In the genomic region with DNA sequence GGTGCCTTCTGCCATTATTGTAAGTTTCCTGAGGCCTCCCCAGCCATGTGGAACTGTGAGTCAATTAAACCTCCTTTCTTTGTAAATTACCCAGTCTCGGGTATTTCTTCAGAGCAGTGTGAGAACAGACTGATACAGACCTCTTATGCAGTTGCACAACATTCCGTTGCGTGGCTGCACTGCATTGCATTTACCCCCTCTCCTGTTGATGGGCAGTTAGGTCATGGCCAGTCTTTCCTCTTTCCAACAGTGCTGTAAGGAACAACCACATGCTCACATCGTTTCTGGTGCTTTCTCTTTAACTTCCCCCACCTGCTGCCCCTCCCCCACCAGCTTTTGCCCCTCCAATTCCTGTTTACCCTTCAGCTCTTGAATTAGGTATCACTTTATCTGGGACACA, we compare ENCODE assay signal across 21 cellular contexts. TPM values are rescaled to one million over a fixed set of nuclear protein-coding genes. Genes with fewer than 3 reads are reported as not detected.
DNase-seq lines count a peak whose midpoint lies in the region; ATAC-seq, FAIRE-seq and TF ChIP-seq lines count a peak whose summit lies in the region.
"Had no signal": no experiment of that assay in that cellular context is flagged by ENCODE, and none has a peak within 500 bp of the region (broad histone marks: within the 10 kb centered on the region; RNA-seq: fewer than 3 reads in every experiment).

No MANE protein-coding gene starts in this region.

- TF ChIP-seq POLR2A in upper lobe of left lung (IDR thresholded peaks at IDR 0.05), result no peak

- no peak overlapping the region for H3K4me2 ChIP-seq in mammary epithelial cell (ENCODE audit: insufficient read depth, low read depth, low read length)

- in situ Hi-C loops in mammary epithelial cell (cut with MboI; ENCODE audit: low sequenced_read_pairs in 2 of 2), result no loop called here
- in situ Hi-C loops in ACHN (cut with HindIII; ENCODE audit: low pct_ligation_motif_present, low pct_unique_long_range_greater_than_20kb, low sequenced_read_pairs), result no loop called here

- DNase-seq in MCF 10A (ENCODE audit: unreplicated experiment) (peak; percentile 65), mammary epithelial cell (no peak), SKM-1 (lab: John Stamatoyannopoulos, UW; ENCODE audit: unreplicated experiment) (peak; percentile 99), foreskin fibroblast (peak; percentile 45 to 52), upper lobe of left lung (peak in 1 of 2 donors; percentile 90), GM20000 (ENCODE audit: low spot score) (no peak), D721Med (ENCODE audit: insufficient read length, low spot score) (no peak), ACHN (no peak)
- DNase-seq: activated CD4-positive, alpha-beta T cell treated with anti-CD3 and anti-CD28 coated beads for 1 hour; activated naive CD4-positive, alpha-beta T cell treated with anti-CD3 and anti-CD28 coated beads, Interleukin-2, amount 10 ng/mL, durations not matched to agents 7 days and 5 days; CD4-positive, alpha-beta T cell; DMS79; natural killer cell; NCI-H2029; SJCRH30 had no signal

- H3K79me2 ChIP-seq in mammary epithelial cell (ENCODE audit: insufficient read depth, low read length), result no peaks in the 10 kb centered on the region

- 61% methylated on average over 4 of the region's 4 CpGs for WGBS in mammary epithelial cell (ENCODE audit: low coverage, missing lambda C conversion rate)
- 15 to 27% methylated on average over 4 of the region's 4 CpGs for WGBS in upper lobe of left lung, 2 donors

- no peaks in the 10 kb centered on the region for H3K36me3 Mint-ChIP-seq in MCF 10A (ENCODE audit: insufficient read depth, unreplicated experiment)
- H3K36me3 Mint-ChIP-seq: activated naive CD4-positive, alpha-beta T cell treated with anti-CD3 and anti-CD28 coated beads, Interleukin-2, amount 10 ng/mL, durations not matched to agents 7 days and 5 days; memory B cell; natural killer cell had no signal

- H3K36me3 ChIP-seq in mammary epithelial cell (ENCODE audit: insufficient read depth, low read length) (no peaks in the 10 kb centered on the region), upper lobe of left lung (no peaks in the 10 kb centered on the region)
- H3K36me3 ChIP-seq: prostate gland, SJCRH30 had no signal

- POLR2A ChIA-PET in MCF 10A (lab: Yijun Ruan, JAX), result no interaction called here

- H3K27me3 ChIP-seq in mammary epithelial cell (ENCODE audit: insufficient read depth, low read length) (peaks cover 3% of the 10 kb centered on the region), upper lobe of left lung (no peaks in the 10 kb centered on the region)
- H3K27me3 ChIP-seq: SJCRH30 had no signal

- peaks cover 57% of the 10 kb centered on the region for H3K27me3 Mint-ChIP-seq in MCF 10A (ENCODE audit: insufficient read depth, unreplicated experiment)
- H3K27me3 Mint-ChIP-seq: CD4-positive, alpha-beta T cell had no signal

- BruUV-seq in MCF 10A (replicated peaks; lab: Mats Ljungman, UMichigan), result no TSS peak
- BruUV-seq in mammary epithelial cell (replicated peaks; lab: Mats Ljungman, UMichigan), result no TSS peak

- peak in 1 of 4 donors; percentile 73 for TF ChIP-seq EP300 in upper lobe of left lung (IDR thresholded peaks at IDR 0.05)

- H3K27ac ChIP-seq in mammary epithelial cell (ENCODE audit: insufficient read depth, low read depth, low read length) (no peak overlapping the region), upper lobe of left lung (peak overlapping the region in 2 of 4 donors; percentile 21 to 40)
- H3K27ac ChIP-seq: 22Rv1, coronary artery, prostate gland, SJCRH30 had no signal

- intact Hi-C loops in MCF 10A (cut with micrococcal nuclease) (no loop called here), mammary epithelial cell (cut with micrococcal nuclease) (no loop called here)

- CTCF ChIA-PET in MCF 10A (lab: Yijun Ruan, JAX) (interaction anchor here (0.6 kb wide), 1 partner anchor 101 kb away, joined by 3 read pairs; no protein-coding TSS in a partner anchor), mammary epithelial cell (lab: Charles Lee; ENCODE audit: low non-redundant PET) (no interaction called here)

- H3K4me1 ChIP-seq in mammary epithelial cell (ENCODE audit: insufficient read depth, low read length) (no peaks in the 10 kb centered on the region), upper lobe of left lung (peaks cover 0 to 15% (median 9%) of the 10 kb centered on the region in 4 donors)
- H3K4me1 ChIP-seq: prostate gland had no signal

- dilution Hi-C loops in mammary epithelial cell (cut with HindIII; ENCODE audit: low sequenced_read_pairs), result loop anchor here (5.0 kb wide), 1 partner anchor 34 kb away; no protein-coding TSS in a partner anchor

- no peak for TF ChIP-seq CTCF in MCF 10A (IDR thresholded peaks at IDR 0.05; ENCODE audit: unreplicated experiment)
- no peak for TF ChIP-seq CTCF in mammary epithelial cell (conservative IDR thresholded peaks at IDR 0.05 in 1 of 2, IDR thresholded peaks at IDR 0.05 in 1 of 2; ENCODE audit: extremely low read depth in 1 of 2, insufficient read depth in 1 of 2, low read depth in 1 of 2, low read length in 2 of 2)
- no peak for TF ChIP-seq CTCF in foreskin fibroblast (IDR thresholded peaks at IDR 0.05; ENCODE audit: low read depth, low read length)
- peak in 1 of 6 experiments; percentile 13 for TF ChIP-seq CTCF in upper lobe of left lung (IDR thresholded peaks at IDR 0.05)
- no peak for TF ChIP-seq CTCF in GM20000 (IDR thresholded peaks at IDR 0.05; ENCODE audit: extremely low read depth, missing control alignments)
- TF ChIP-seq CTCF in D721Med (IDR thresholded peaks at IDR 0.05; ENCODE audit: insufficient read depth, missing control alignments), result no peak

- H3K4me3 ChIP-seq in mammary epithelial cell (replicated peaks in 1 of 3; ENCODE audit: insufficient read depth in 1 of 3, low read depth in 2 of 3, low read length in 3 of 3) (no peak overlapping the region), foreskin fibroblast (ENCODE audit: low read depth in 1 of 2, low read length in 2 of 2) (no peak overlapping the region), upper lobe of left lung (no peak overlapping the region)
- H3K4me3 ChIP-seq: coronary artery, prostate gland, SJCRH30 had no signal

- no peak overlapping the region for H3K4me3 Mint-ChIP-seq in MCF 10A (ENCODE audit: unreplicated experiment)
- H3K4me3 Mint-ChIP-seq: activated naive CD4-positive, alpha-beta T cell treated with anti-CD3 and anti-CD28 coated beads, Interleukin-2, amount 10 ng/mL, durations not matched to agents 7 days and 5 days; CD4-positive, alpha-beta T cell; memory B cell; natural killer cell; T-helper 2 cell treated with Interferon-gamma antibody and Interleukin-4, amounts not matched to agents 5 μg/mL and 100 μg/mL, for 36 hours had no signal

- H4K20me1 ChIP-seq in mammary epithelial cell (ENCODE audit: insufficient read depth, low read length), result no peaks in the 10 kb centered on the region

- FAIRE-seq in D721Med (lab: Jason Lieb, UNC), result no peak
- FAIRE-seq: islet of Langerhans had no signal

- no peak overlapping the region for H3K9ac ChIP-seq in mammary epithelial cell (ENCODE audit: insufficient read depth, low read length)

- H3K9me3 Mint-ChIP-seq in MCF 10A (ENCODE audit: unreplicated experiment), result peaks cover 6% of the 10 kb centered on the region
- H3K9me3 Mint-ChIP-seq: activated naive CD4-positive, alpha-beta T cell treated with anti-CD3 and anti-CD28 coated beads, Interleukin-2, amount 10 ng/mL, durations not matched to agents 7 days and 5 days; CD4-positive, alpha-beta T cell; memory B cell; natural killer cell; T-helper 2 cell treated with Interferon-gamma antibody and Interleukin-4, amounts not matched to agents 5 μg/mL and 100 μg/mL, for 36 hours had no signal

- no peak overlapping the region for H2AFZ ChIP-seq in mammary epithelial cell (ENCODE audit: low read depth, low read length)

- H3K9me3 ChIP-seq in mammary epithelial cell (replicated peaks; ENCODE audit: insufficient read depth, low read length) (no peaks in the 10 kb centered on the region), upper lobe of left lung (no peaks in the 10 kb centered on the region)
- H3K9me3 ChIP-seq: prostate gland had no signal

- ATAC-seq in upper lobe of left lung (ENCODE audit: low FRiP score in 2 of 2), result peak; percentile 67 to 88

- no peak overlapping the region for H3K27ac Mint-ChIP-seq in MCF 10A (ENCODE audit: low read depth, unreplicated experiment)
- H3K27ac Mint-ChIP-seq: activated naive CD4-positive, alpha-beta T cell treated with anti-CD3 and anti-CD28 coated beads, Interleukin-2, amount 10 ng/mL, durations not matched to agents 7 days and 5 days; CD4-positive, alpha-beta T cell; memory B cell; natural killer cell; T-helper 2 cell treated with Interferon-gamma antibody and Interleukin-4, amounts not matched to agents 5 μg/mL and 100 μg/mL, for 36 hours had no signal

- no peaks in the 10 kb centered on the region for H3K4me1 Mint-ChIP-seq in MCF 10A (ENCODE audit: insufficient read depth, unreplicated experiment)
- H3K4me1 Mint-ChIP-seq: activated naive CD4-positive, alpha-beta T cell treated with anti-CD3 and anti-CD28 coated beads, Interleukin-2, amount 10 ng/mL, durations not matched to agents 7 days and 5 days; natural killer cell had no signal

RNA-seq across cellular contexts. Expression of gene MED9, which starts 43.5 kb away (rescaled TPM):
- total RNA-seq in MCF 10A (2022), result 8.1 and 10.5 TPM in 2 replicates
- 10 to 100 TPM; 13.9 to 18.8 TPM for total RNA-seq in mammary epithelial cell
- polyA plus RNA-seq in mammary epithelial cell, result 13.6 TPM
- polyA minus RNA-seq in mammary epithelial cell, result 4.2 TPM
- 10 to 100 TPM in 5 of 6 donors, 1 to 10 TPM in 1; 8.5 to 31.4 (median 13.9) TPM for total RNA-seq in upper lobe of left lung

Comparison
In these comparisons a context has a peak if more than half of its experiments do, and no peak if none do; other contexts are left out.
1. DNase-seq: peak in MCF 10A (single experiment), SKM-1 (single experiment) and foreskin fibroblast (2 of 2); none in mammary epithelial cell (single experiment), GM20000 (single experiment), D721Med (single experiment) and ACHN (single experiment).